ENCODE assay signal across 19 cellular contexts in genomic region chr20:21339499-21339898, GRCh38. TPM values are rescaled to one million over a fixed set of nuclear protein-coding genes. Genes with fewer than 3 reads are reported as not detected.
"Had no signal": no experiment of that assay in that cellular context is flagged by ENCODE, and none has a peak within 500 bp of the region (broad histone marks: within the 10 kb centered on the region; RNA-seq: fewer than 3 reads in every experiment).

No MANE protein-coding gene starts in this region.

- H3K9ac ChIP-seq: neural progenitor cell, parathyroid adenoma had no signal

- H3K9me3 ChIP-seq: body of pancreas, gastrocnemius medialis, heart left ventricle, thoracic aorta, upper lobe of right lung had no signal

- H3K4me2 ChIP-seq: neural progenitor cell had no signal

- H3K4me3 Mint-ChIP-seq: neural progenitor cell; stimulated activated effector memory CD8-positive, alpha-beta T cell treated with anti-CD3 and anti-CD28 coated beads, Interleukin-12 subunit alpha, Interleukin-12 subunit beta, amount 100 ng/mL, for 72 hours had no signal

- DNase-seq: activated CD4-positive, alpha-beta T cell treated with anti-CD3 and anti-CD28 coated beads for 1 hour; activated CD4-positive, alpha-beta T cell treated with anti-CD3 and anti-CD28 coated beads, Interleukin-2, amount 50 U/mL, for 48 hours; amygdala; body of pancreas; effector memory CD4-positive, alpha-beta T cell; gastrocnemius medialis; heart left ventricle; left cardiac atrium; T-helper 9 cell; upper lobe of right lung had no signal

- H3K79me2 ChIP-seq: parathyroid adenoma had no signal

- H2AFZ ChIP-seq: neural progenitor cell, parathyroid adenoma had no signal

- H3K27me3 ChIP-seq: body of pancreas, gastrocnemius medialis, heart left ventricle, neural progenitor cell, upper lobe of right lung had no signal

- H3K27ac Mint-ChIP-seq: neural progenitor cell had no signal

- H3K27ac ChIP-seq: body of pancreas, epithelial cell of prostate, gastrocnemius medialis, heart left ventricle, neural progenitor cell, parathyroid adenoma, thoracic aorta, upper lobe of right lung had no signal

- H3K9me3 Mint-ChIP-seq: activated naive CD4-positive, alpha-beta T cell treated with anti-CD3 and anti-CD28 coated beads, Interleukin-2, amount 50 U/mL, for 72 hours; neural progenitor cell; stimulated activated effector memory CD8-positive, alpha-beta T cell treated with anti-CD3 and anti-CD28 coated beads, Interleukin-12 subunit alpha, Interleukin-12 subunit beta, amount 100 ng/mL, for 72 hours had no signal

- H3K4me1 ChIP-seq: body of pancreas, gastrocnemius medialis, heart left ventricle, parathyroid adenoma, upper lobe of right lung had no signal

- H3K4me3 ChIP-seq: body of pancreas, gastrocnemius medialis, heart left ventricle, lung, neural progenitor cell, thoracic aorta, upper lobe of right lung had no signal

RNA-seq across cellular contexts. Expression of gene NKX2-4, which starts 57.8 kb away (rescaled TPM):
- total RNA-seq: activated naive CD4-positive, alpha-beta T cell treated with anti-CD3 and anti-CD28 coated beads, Interleukin-2, amount 50 U/mL, for 72 hours; body of pancreas; fibroblast of lung; gastrocnemius medialis; heart left ventricle; left cardiac atrium; lung; renal cortical epithelial cell; thoracic aorta; upper lobe of right lung had no signal
- polyA plus RNA-seq: fibroblast of lung, heart left ventricle, lung had no signal
